9 cellular contexts compared by ENCODE assay signal in genomic region chr17:43021739-43022512, GRCh38. TPM values are rescaled to one million over a fixed set of nuclear protein-coding genes. Genes with fewer than 3 reads are reported as not detected.
DNase-seq lines count a peak whose midpoint lies in the region; ATAC-seq, FAIRE-seq and TF ChIP-seq lines count a peak whose summit lies in the region.
"Had no signal": no experiment of that assay in that cellular context is flagged by ENCODE, and none has a peak within 500 bp of the region (broad histone marks: within the 10 kb centered on the region; RNA-seq: fewer than 3 reads in every experiment).

VAT1 (minus strand) TSS chr17:43022385; CDS start chr17:43022322, 63 bp downstream.

- H3K27me3 ChIP-seq in astrocyte (ENCODE audit: insufficient read depth, low read length) = no peaks in the 10 kb centered on the region
- no peaks in the 10 kb centered on the region for H3K27me3 ChIP-seq in right atrium auricular region

- H3K27ac ChIP-seq in astrocyte (ENCODE audit: low read depth, low read length) (peak within 1 kb of the TSS; percentile 55), right atrium auricular region (peak within 1 kb of the TSS; percentile 91 to 96)

- peak within 1 kb of the TSS; percentile 93 for H2AFZ ChIP-seq in astrocyte (ENCODE audit: low read depth, low read length)

- H3K36me3 ChIP-seq in astrocyte (ENCODE audit: insufficient read depth, low read length) (peaks cover 6% of the 10 kb centered on the region), right atrium auricular region (peaks cover 6% of the 10 kb centered on the region)

- peak within 1 kb of the TSS; percentile 97 for H3K4me3 Mint-ChIP-seq in astrocyte (ENCODE audit: unreplicated experiment)
- H3K4me3 Mint-ChIP-seq in progenitor cell of endocrine pancreas (ENCODE audit: low read depth) = peak within 1 kb of the TSS; percentile 95

- peaks cover 8% of the 10 kb centered on the region for H3K36me3 Mint-ChIP-seq in astrocyte (ENCODE audit: low read depth, unreplicated experiment)
- H3K36me3 Mint-ChIP-seq in progenitor cell of endocrine pancreas (ENCODE audit: insufficient read depth) = peaks cover 5% of the 10 kb centered on the region

- H3K27me3 Mint-ChIP-seq in astrocyte (ENCODE audit: low read depth, unreplicated experiment) (no peaks in the 10 kb centered on the region), progenitor cell of endocrine pancreas (no peaks in the 10 kb centered on the region)

- H3K4me1 Mint-ChIP-seq in astrocyte (ENCODE audit: low read depth, unreplicated experiment) = peaks cover 27% of the 10 kb centered on the region
- H3K4me1 Mint-ChIP-seq in progenitor cell of endocrine pancreas (ENCODE audit: low read depth) = peaks cover 31% of the 10 kb centered on the region

- peaks cover 15% of the 10 kb centered on the region for H4K20me1 ChIP-seq in astrocyte (ENCODE audit: insufficient read depth, low read length)

- no peak for FAIRE-seq in astrocyte (lab: Jason Lieb, UNC)
- FAIRE-seq: A204.1 had no signal

- ATAC-seq in GM19455 (IDR thresholded peaks at IDR 0.05; ENCODE audit: unreplicated experiment) = no peak

- H3K79me2 ChIP-seq in astrocyte (ENCODE audit: insufficient read depth, low read length) = peaks cover 42% of the 10 kb centered on the region

- TF ChIP-seq CTCF in astrocyte (IDR thresholded peaks at IDR 0.05; ENCODE audit: insufficient read depth, low read depth, low read length) = no peak
- no peak for TF ChIP-seq CTCF in right atrium auricular region (IDR thresholded peaks at IDR 0.05)
- TF ChIP-seq CTCF in progenitor cell of endocrine pancreas (IDR thresholded peaks at IDR 0.05; ENCODE audit: unreplicated experiment) = no peak

- no peaks in the 10 kb centered on the region for H3K9me3 ChIP-seq in astrocyte (ENCODE audit: insufficient read depth, low read depth, low read length)
- H3K9me3 ChIP-seq in right atrium auricular region = no peaks in the 10 kb centered on the region

- H3K4me2 ChIP-seq in astrocyte (ENCODE audit: low read length) = peak within 1 kb of the TSS; percentile 90

- H3K9me3 Mint-ChIP-seq in astrocyte (ENCODE audit: unreplicated experiment) (no peaks in the 10 kb centered on the region), progenitor cell of endocrine pancreas (ENCODE audit: low read depth) (no peaks in the 10 kb centered on the region)

- peak; percentile 81 to 87 (median 86) for DNase-seq in NCI-H1417 (lab: John Stamatoyannopoulos, UW)
- DNase-seq in NCI-H1417 treated with DMSO at 0.1 percent for 48 hours (lab: John Stamatoyannopoulos, UW) = no peak
- DNase-seq in NCI-H146 (lab: John Stamatoyannopoulos, UW) = peak; percentile 73
- peak; percentile 33 for DNase-seq in astrocyte (ENCODE audit: low read depth)
- DNase-seq in right atrium auricular region (ENCODE audit: low spot score) = no peak
- DNase-seq in progenitor cell of endocrine pancreas (ENCODE audit: low spot score, unreplicated experiment) = peak; percentile 53

- H3K9ac ChIP-seq in astrocyte (ENCODE audit: low read length) = peak within 1 kb of the TSS; percentile 86

- intact Hi-C loops in T-helper 2 cell treated with Interferon-gamma antibody and Interleukin-4, amounts not matched to agents 100 ng/mL and 5 ng/mL, for 36 hours (cut with micrococcal nuclease) = loop anchor here (2.0 to 5.0 kb wide), 2 partner anchors 41 to 345 kb away; partner anchors contain the start of genes PLEKHH3, PTGES3L and RUNDC1

- H3K27ac Mint-ChIP-seq in astrocyte (ENCODE audit: unreplicated experiment) = peak within 1 kb of the TSS; percentile 93
- H3K27ac Mint-ChIP-seq in progenitor cell of endocrine pancreas = peak within 1 kb of the TSS; percentile 96

- H3K4me1 ChIP-seq in astrocyte (ENCODE audit: insufficient read depth, low read length) (peaks cover 31% of the 10 kb centered on the region), right atrium auricular region (peaks cover 0 to 53% of the 10 kb centered on the region in 2 donors)

- H3K4me3 ChIP-seq in astrocyte (ENCODE audit: insufficient read depth, low read depth, low read length) = peak within 1 kb of the TSS; percentile 95
- H3K4me3 ChIP-seq in right atrium auricular region = peak within 1 kb of the TSS; percentile 84 to 99

RNA-seq across cellular contexts. Expression of gene VAT1, which starts in this region (rescaled TPM):
- total RNA-seq in T-helper 2 cell treated with Interferon-gamma antibody and Interleukin-4, amounts not matched to agents 100 ng/mL and 5 ng/mL, for 36 hours = 18.4 and 18.5 TPM in 2 replicates
- 348 and 413 TPM in 2 replicates for total RNA-seq in astrocyte
- 10 to 100 TPM; 51.4 to 99.8 TPM for total RNA-seq in right atrium auricular region
- total RNA-seq in progenitor cell of endocrine pancreas = 201 and 202 TPM in 2 replicates

Comparison
In these comparisons a context has a peak if more than half of its experiments do, and no peak if none do; other contexts are left out.
1. DNase-seq: peak in NCI-H1417 (3 of 3), NCI-H146 (single experiment), astrocyte (single experiment) and progenitor cell of endocrine pancreas (single experiment); none in NCI-H1417 treated with DMSO at 0.1 percent for 48 hours (single experiment) and right atrium auricular region (single experiment).